8 cellular contexts compared by ENCODE assay signal in genomic region chr2:120253021-120253882, GRCh38. TPM values are rescaled to one million over a fixed set of nuclear protein-coding genes. Genes with fewer than 3 reads are reported as not detected.
DNase-seq lines count a peak whose midpoint lies in the region; ATAC-seq and TF ChIP-seq lines count a peak whose summit lies in the region.

No MANE protein-coding gene starts in this region.

- H3K27ac ChIP-seq in HCT116 (ENCODE audit: low read depth, low read length) (peak overlapping the region; percentile 62), WERI-Rb-1 (peak overlapping the region; percentile 52), layer of hippocampus (ENCODE audit: low read depth, low read length) (peak overlapping the region; percentile 91)

- DNase-seq in 8988T (peak; percentile 80), GM04504 (ENCODE audit: low read depth) (peak; percentile 55), HCT116 (ENCODE audit: low read depth, low spot score) (no peak), LoVo (ENCODE audit: low spot score) (peak; percentile 70), WERI-Rb-1 (peak; percentile 78), dedifferentiated amniotic fluid mesenchymal stem cell (ENCODE audit: extremely low spot score) (peak; percentile 79)
- DNase-seq in stimulated activated CD4-positive, alpha-beta T cell treated with anti-CD3 and anti-CD28 coated beads, Interleukin-1b, Interleukin-23, amount 100 ng/mL, for 48 hours: peak; percentile 28

- peak overlapping the region; percentile 78 to 83 for H3K4me3 ChIP-seq in HCT116 (replicated peaks in 1 of 2; ENCODE audit: low read depth in 1 of 2, low read length in 2 of 2)
- peak overlapping the region; percentile 97 for H3K4me3 ChIP-seq in WERI-Rb-1 (ENCODE audit: low read depth, low read length)

- peak overlapping the region; percentile 91 for H3K4me2 ChIP-seq in HCT116 (ENCODE audit: low read length)

- H3K27me3 ChIP-seq in HCT116 (ENCODE audit: insufficient read depth, low read length) (no peaks in the 10 kb centered on the region), WERI-Rb-1 (ENCODE audit: insufficient read depth, low read depth, severe bottlenecking) (no peaks in the 10 kb centered on the region), layer of hippocampus (ENCODE audit: control insufficient read depth, insufficient read depth, low read length) (no peaks in the 10 kb centered on the region)

- TF ChIP-seq RAD21 in HCT116 (IDR thresholded peaks at IDR 0.05; ENCODE audit: low read depth): 0 out of 2 replicates have a peak, but pooled peaks have one; percentile 17

- RAD21 ChIA-PET in HCT116 (lab: Charles Lee; ENCODE audit: low non-redundant PET in 1 of 2, low total read pairs in 2 of 2, uncharacterized antibody in 2 of 2, unreplicated experiment in 2 of 2): interaction anchor here in 1 of 2 experiments (0.7 kb wide), 1 partner anchor 13 kb away, joined by 3 read pairs; no protein-coding TSS in a partner anchor

- H3K4me1 ChIP-seq in HCT116 (ENCODE audit: control insufficient read depth in 1 of 2, insufficient read depth in 2 of 2, low read length in 2 of 2): peaks cover 7 to 18% of the 10 kb centered on the region in 2 experiments; a peak in 3 of 4 replicates

- no peaks in the 10 kb centered on the region for H3K36me3 ChIP-seq in HCT116 (ENCODE audit: control insufficient read depth in 1 of 2, insufficient read depth in 2 of 2, low read length in 2 of 2)
- H3K36me3 ChIP-seq in WERI-Rb-1: no peaks in the 10 kb centered on the region

- no peaks in the 10 kb centered on the region for H4K20me1 ChIP-seq in HCT116 (ENCODE audit: insufficient read depth)

- H3K9me3 ChIP-seq in HCT116 (ENCODE audit: control insufficient read depth in 1 of 2, insufficient read depth in 1 of 2, low read depth in 1 of 2, low read length in 2 of 2) (no peaks in the 10 kb centered on the region), WERI-Rb-1 (ENCODE audit: severe bottlenecking) (no peaks in the 10 kb centered on the region)

- BruUV-seq in HCT116 (replicated peaks; lab: Mats Ljungman, UMichigan): no TSS peak

- CTCF ChIA-PET in HCT116 (lab: Charles Lee): interaction anchor here (0.9 to 1.3 kb wide), 4 partner anchors 13 to 78 kb away, joined by 3 to 5 read pairs (median 3); no protein-coding TSS in a partner anchor

- POLR2A ChIA-PET in HCT116 (lab: Charles Lee): interaction anchor here (0.7 to 1.2 kb wide), 4 partner anchors 10 to 30 kb away, joined by 3 to 7 read pairs (median 4); partner anchors contain the start of gene TMEM185B

- no peak overlapping the region for H2AFZ ChIP-seq in HCT116 (ENCODE audit: low read depth, low read length, poor library complexity, severe bottlenecking)

- peak overlapping the region; percentile 73 for H3K9ac ChIP-seq in HCT116 (ENCODE audit: low read length)

- ATAC-seq in HCT116: peak; percentile 74

- H3K9me2 ChIP-seq in HCT116 (ENCODE audit: insufficient read depth): no peaks in the 10 kb centered on the region

- H3K79me2 ChIP-seq in HCT116 (ENCODE audit: insufficient read depth, low read length): peaks cover 47% of the 10 kb centered on the region

- TF ChIP-seq CTCF in HCT116 (IDR thresholded peaks at IDR 0.05 in 2 of 3, conservative IDR thresholded peaks at IDR 0.05 in 1 of 3; ENCODE audit: borderline replicate concordance in 1 of 3, insufficient read depth in 1 of 3, low read depth in 2 of 3, low read length in 2 of 3) (no peak; a peak in 1 of 6 replicates), WERI-Rb-1 (IDR thresholded peaks at IDR 0.05; ENCODE audit: low read depth, low read length) (peak; percentile 46)

- no peak for TF ChIP-seq POLR2A in HCT116 (IDR thresholded peaks at IDR 0.05; ENCODE audit: borderline replicate concordance, extremely low read depth, insufficient read depth, insufficient read length)

- intact Hi-C loops in HCT116 (cut with micrococcal nuclease): loop anchor here (5.0 kb wide), 1 partner anchor 59 kb away; no protein-coding TSS in a partner anchor

TF ChIP-seq in HCT116, 20 proteins besides CTCF, POLR2A, EP300 and RAD21:
- TF ChIP-seq ZFX (IDR thresholded peaks at IDR 0.05) (peak; percentile 38; the same call in 1 of the 2 replicates), ATF3 (IDR thresholded peaks at IDR 0.05) (no peak), CBX3 (IDR thresholded peaks at IDR 0.05; ENCODE audit: low read depth) (no peak), EGR1 (IDR thresholded peaks at IDR 0.05; ENCODE audit: low read depth) (peak; percentile 35), EZH2 (IDR thresholded peaks at IDR 0.05) (no peak), FOSL1 (IDR thresholded peaks at IDR 0.05; ENCODE audit: low read depth) (peak; percentile 15), POLR2AphosphoS5 (IDR thresholded peaks at IDR 0.05; ENCODE audit: low read depth, low read length) (no peak)
TF ChIP-seq in HCT116: peak in this region for 3.

RNA-seq across cellular contexts. Expression of gene RALB, which starts 0.6 kb away (rescaled TPM):
- 42.8 TPM for total RNA-seq in HCT116 (2021; ENCODE audit: unreplicated experiment)
- 47.4 and 60.1 TPM in 2 replicates for polyA plus RNA-seq in HCT116 (2012)

RNA-seq across cellular contexts. Expression of gene TMEM185B, which starts 30.1 kb away (rescaled TPM):
- 27.1 TPM for total RNA-seq in HCT116 (2021; ENCODE audit: unreplicated experiment)
- polyA plus RNA-seq in HCT116 (2012): 18.6 and 19.9 TPM in 2 replicates
